11 cellular contexts compared by ENCODE assay signal in the genomic region with DNA sequence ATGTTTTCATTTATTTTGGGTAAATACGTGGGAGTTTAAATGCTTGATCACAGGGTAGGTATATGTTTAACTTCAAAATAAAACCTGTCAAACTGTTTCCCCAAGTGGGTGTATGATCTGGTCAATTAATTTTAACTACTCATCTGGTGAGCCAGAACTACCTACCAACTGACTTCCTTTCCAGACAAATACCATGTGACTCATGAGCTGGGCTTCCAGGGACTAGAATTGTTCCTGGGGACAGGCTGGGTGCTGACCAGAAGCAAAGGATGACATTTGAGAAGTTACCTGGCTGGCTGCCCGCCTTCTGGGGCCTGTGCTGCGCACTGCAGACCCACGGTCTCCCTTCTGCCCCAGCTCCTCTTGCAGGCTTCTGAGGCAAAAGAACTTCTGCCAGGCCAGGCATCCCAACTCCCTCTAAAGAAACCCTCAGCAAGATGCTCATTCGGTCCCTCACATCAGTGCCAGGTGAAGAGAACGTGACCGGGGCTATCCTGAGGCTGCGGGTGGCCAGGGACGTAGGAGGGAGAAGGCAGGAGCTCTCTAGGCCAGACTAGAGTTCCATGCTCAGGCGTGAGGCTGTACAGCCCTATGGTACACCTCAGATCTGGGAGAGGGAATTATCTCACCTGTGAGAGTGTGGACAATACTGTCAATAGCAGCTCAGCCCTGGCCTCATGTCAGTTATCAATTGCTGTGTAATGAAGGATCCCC.
DNase-seq lines count a peak whose midpoint lies in the region; ATAC-seq and TF ChIP-seq lines count a peak whose summit lies in the region.
"Had no signal": no experiment of that assay in that cellular context is flagged by ENCODE, and none has a peak within 500 bp of the region (broad histone marks: within the 10 kb centered on the region; RNA-seq: fewer than 3 reads in every experiment).

No MANE protein-coding gene starts in this region.

- H3K27ac ChIP-seq in esophagus muscularis mucosa (replicated peaks in 1 of 4) (peak overlapping the region in 3 of 4 donors; percentile 16 to 66 (median 39)), psoas muscle (peak overlapping the region; percentile 74), adrenal gland (no peak overlapping the region), neuronal stem cell (replicated peaks; ENCODE audit: low read length) (no peak overlapping the region)

- WGBS in esophagus muscularis mucosa, result 59% methylated on average over 10 of the region's 10 CpGs
- 26 to 50% (median 37%) methylated on average over 10 of the region's 10 CpGs for WGBS in psoas muscle, 3 donors
- 61 to 86% (median 85%) methylated on average over 5 to 10 of the region's 10 CpGs for WGBS in adrenal gland, 4 donors
- no CpG with 5 or more reads among the region's 10 CpGs for WGBS in neuronal stem cell (ENCODE audit: extremely low coverage in 2 of 2, insufficient read length in 2 of 2, insufficient replicate concordance in 1 of 2), 2 donors

- no peak overlapping the region for H3K18ac ChIP-seq in neuronal stem cell (ENCODE audit: low read length)

- H3K4ac ChIP-seq in neuronal stem cell (ENCODE audit: low read length), result no peak overlapping the region

- no peak overlapping the region for H2AK5ac ChIP-seq in neuronal stem cell (ENCODE audit: low read depth, low read length)

- peak; percentile 86 to 91 (median 88) for ATAC-seq in psoas muscle
- ATAC-seq in GM19463 (IDR thresholded peaks at IDR 0.05; ENCODE audit: unreplicated experiment), result no peak
- ATAC-seq: activated CD8-positive, alpha-beta T cell treated with anti-CD3 and anti-CD28 coated beads for 36 hours; stimulated activated naive B cell treated with anti-CD40 and anti-IgM and Interleukin-4, amounts not matched to agents 10 μg/mL and 1 μg/mL and 100 μg/mL, for 72 hours had no signal

- TF ChIP-seq EP300 in esophagus muscularis mucosa (IDR thresholded peaks at IDR 0.05), result no peak

- H4K91ac ChIP-seq in neuronal stem cell (ENCODE audit: low read depth, low read length, poor library complexity), result no peak overlapping the region

- H3K14ac ChIP-seq in neuronal stem cell (ENCODE audit: low read length), result no peak overlapping the region

- H3K9ac ChIP-seq in neuronal stem cell (ENCODE audit: low read depth, low read length, poor library complexity), result no peak overlapping the region

- no peak overlapping the region for H2BK120ac ChIP-seq in neuronal stem cell (ENCODE audit: low read depth, low read length)

- in situ Hi-C loops in G401 (cut with HindIII; ENCODE audit: low sequenced_read_pairs), result no loop called here

- no peak overlapping the region for H2AFZ ChIP-seq in neuronal stem cell (ENCODE audit: low read length)

- H3K4me3 ChIP-seq in esophagus muscularis mucosa (no peak overlapping the region), psoas muscle (no peak overlapping the region), adrenal gland (no peak overlapping the region), neuronal stem cell (ENCODE audit: low read length in 2 of 2) (peak overlapping the region in 1 of 2 donors; percentile 37)

- H3K9me3 ChIP-seq in esophagus muscularis mucosa (no peaks in the 10 kb centered on the region), psoas muscle (no peaks in the 10 kb centered on the region), adrenal gland (replicated peaks in 1 of 3) (no peaks in the 10 kb centered on the region), neuronal stem cell (replicated peaks in 1 of 2; ENCODE audit: control insufficient read depth in 2 of 2, insufficient read depth in 1 of 2, low read depth in 1 of 2, low read length in 2 of 2) (no peaks in the 10 kb centered on the region)

- H3K36me3 ChIP-seq in esophagus muscularis mucosa, result no peaks in the 10 kb centered on the region
- no peaks in the 10 kb centered on the region for H3K36me3 ChIP-seq in psoas muscle (ENCODE audit: insufficient read depth in 1 of 2, low read depth in 1 of 2)
- no peaks in the 10 kb centered on the region for H3K36me3 ChIP-seq in adrenal gland (replicated peaks in 1 of 2)
- no peaks in the 10 kb centered on the region for H3K36me3 ChIP-seq in neuronal stem cell (replicated peaks in 1 of 2; ENCODE audit: control insufficient read depth in 2 of 2, insufficient read depth in 2 of 2, low read length in 2 of 2)

- H3K79me1 ChIP-seq in neuronal stem cell (ENCODE audit: low read depth, low read length), result no peaks in the 10 kb centered on the region

- DNase-seq in G401 (ENCODE audit: low spot score) (peak; percentile 26), NCI-H510A (lab: John Stamatoyannopoulos, UW) (peak; percentile 41), esophagus muscularis mucosa (ENCODE audit: extremely low spot score) (no peak), psoas muscle (peak; percentile 76 to 87), cortex of kidney (lab: John Stamatoyannopoulos, UW) (no peak), adrenal gland (no peak), neuronal stem cell (ENCODE audit: low spot score) (no peak)
- DNase-seq: activated CD8-positive, alpha-beta T cell treated with anti-CD3 and anti-CD28 coated beads for 36 hours; NCI-H2227 treated with DMSO at 0.1 percent for 48 hours; stimulated activated naive B cell treated with anti-CD40 and anti-IgM and Interleukin-4, amounts not matched to agents 10 μg/mL and 1 μg/mL and 100 μg/mL, for 72 hours had no signal

- no peak overlapping the region for H3K4me2 ChIP-seq in neuronal stem cell (ENCODE audit: insufficient read depth, low read length, poor library complexity, severe bottlenecking)

- H2BK15ac ChIP-seq in neuronal stem cell (ENCODE audit: low read length), result no peak overlapping the region

- intact Hi-C loops in esophagus muscularis mucosa (cut with DNase I), result loop anchor here (5.0 kb wide), 1 partner anchor 636 kb away; no protein-coding TSS in a partner anchor
- intact Hi-C loops in psoas muscle (cut with DNase I), result loop anchor here (5.0 to 10.0 kb wide), 4 partner anchors 336 to 636 kb away; a partner anchor contains a TSS
- intact Hi-C loops in adrenal gland (cut with DNase I), result loop anchor here in 1 of 2 donors (10.0 kb wide), 1 partner anchor 639 kb away; no protein-coding TSS in a partner anchor

- TF ChIP-seq CTCF in esophagus muscularis mucosa (IDR thresholded peaks at IDR 0.05) (no peak), psoas muscle (IDR thresholded peaks at IDR 0.05) (no peak), adrenal gland (IDR thresholded peaks at IDR 0.05) (no peak)

- no peak overlapping the region for H2BK12ac ChIP-seq in neuronal stem cell (ENCODE audit: low read length)

- no peak overlapping the region for H2BK5ac ChIP-seq in neuronal stem cell (ENCODE audit: low read length)

- no peak overlapping the region for H4K8ac ChIP-seq in neuronal stem cell (ENCODE audit: low read depth, low read length)

- H3K4me1 ChIP-seq in esophagus muscularis mucosa, result peaks cover 0 to 51% (median 38%) of the 10 kb centered on the region in 4 donors
- peaks cover 15% of the 10 kb centered on the region for H3K4me1 ChIP-seq in psoas muscle
- H3K4me1 ChIP-seq in adrenal gland (replicated peaks in 1 of 2), result no peaks in the 10 kb centered on the region
- no peaks in the 10 kb centered on the region for H3K4me1 ChIP-seq in neuronal stem cell (ENCODE audit: control insufficient read depth in 2 of 2, insufficient read depth in 1 of 2, low read depth in 1 of 2, low read length in 2 of 2)

- H3K27me3 ChIP-seq in esophagus muscularis mucosa (no peaks in the 10 kb centered on the region), psoas muscle (ENCODE audit: insufficient read depth in 3 of 3, low read length in 2 of 3) (no peaks in the 10 kb centered on the region), adrenal gland (no peaks in the 10 kb centered on the region), neuronal stem cell (ENCODE audit: control insufficient read depth in 3 of 3, insufficient read depth in 3 of 3, low read depth in 1 of 3, low read length in 3 of 3) (peaks cover 0 to 9% (median 0%) of the 10 kb centered on the region in 3 experiments)

- H3K23ac ChIP-seq in neuronal stem cell (ENCODE audit: low read depth, low read length, poor library complexity), result no peak overlapping the region

- TF ChIP-seq POLR2A in esophagus muscularis mucosa (IDR thresholded peaks at IDR 0.05; ENCODE audit: low read depth) (no peak), adrenal gland (IDR thresholded peaks at IDR 0.05) (no peak)

Comparison
In these comparisons a context has a peak if more than half of its experiments do, and no peak if none do; other contexts are left out.
1. DNase-seq: peak in G401 (single experiment), NCI-H510A (single experiment) and psoas muscle (2 of 2); none in esophagus muscularis mucosa (single experiment), cortex of kidney (single experiment), adrenal gland (0 of 7) and neuronal stem cell (single experiment).
2. H3K27ac ChIP-seq: peak in esophagus muscularis mucosa (3 of 4) and psoas muscle (single experiment); none in adrenal gland (0 of 5) and neuronal stem cell (single experiment).